23 cellular contexts compared by ENCODE assay signal in the genomic region with DNA sequence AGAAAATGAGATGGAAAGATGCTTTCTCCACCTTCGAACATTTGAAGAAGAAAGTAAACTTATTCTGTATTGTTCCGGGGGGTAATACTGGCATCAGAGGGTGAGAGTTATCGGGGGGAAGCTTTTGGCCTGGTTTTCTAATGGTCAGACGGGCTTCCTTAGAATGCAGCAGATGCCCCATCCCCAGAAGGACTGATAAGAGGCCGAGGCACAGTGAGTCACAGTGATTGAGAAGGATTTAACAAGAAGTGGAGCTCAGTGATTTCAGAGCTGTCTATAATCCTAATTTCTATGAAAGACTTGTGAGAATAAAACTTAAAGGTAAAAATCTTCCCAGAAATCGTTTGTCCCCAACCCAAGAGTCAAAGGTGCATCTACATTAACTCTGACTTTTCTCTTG.
DNase-seq lines count a peak whose midpoint lies in the region; ATAC-seq and TF ChIP-seq lines count a peak whose summit lies in the region.
"Had no signal": no experiment of that assay in that cellular context is flagged by ENCODE, and none has a peak within 500 bp of the region (broad histone marks: within the 10 kb centered on the region; RNA-seq: fewer than 3 reads in every experiment).

No MANE protein-coding gene starts in this region.

- no peak for DNase-seq in CD4-positive, alpha-beta memory T cell
- no peak for DNase-seq in activated B cell treated with CpG ODN at 0.5 μM for 24 hours
- DNase-seq in neural crest cell (ENCODE audit: low read depth, low spot score): no peak
- no peak for DNase-seq in stimulated activated CD4-positive, alpha-beta T cell treated with anti-CD3 and anti-CD28 coated beads, Interleukin-4, amount 100 ng/mL, for 1 hour
- DNase-seq: C1 segment of cervical spinal cord, Calu3, DMS153, DND-41, GM23248, H7, Kasumi-1, NCI-H1105, NCI-H1436 treated with DMSO at 0.1 percent for 48 hours, NCI-H187 treated with DMSO at 0.1 percent for 48 hours, NCI-H2171 treated with DMSO at 0.1 percent for 48 hours, NCI-H345, NCI-H510A treated with DMSO at 0.1 percent for 48 hours, SIG-M5 had no signal

- H3K27me3 Mint-ChIP-seq in CD4-positive, alpha-beta memory T cell: no peaks in the 10 kb centered on the region
- H3K27me3 Mint-ChIP-seq in activated B cell treated with CpG ODN at 0.5 μM for 24 hours (no peaks in the 10 kb centered on the region), neural crest cell (ENCODE audit: low read depth) (peaks cover 43% of the 10 kb centered on the region)

- H3K4me3 Mint-ChIP-seq in CD4-positive, alpha-beta memory T cell: no peak overlapping the region
- H3K4me3 Mint-ChIP-seq in activated B cell treated with CpG ODN at 0.5 μM for 24 hours: no peak overlapping the region
- no peak overlapping the region for H3K4me3 Mint-ChIP-seq in neural crest cell

- H3K27me3 ChIP-seq in CD4-positive, alpha-beta memory T cell (ENCODE audit: insufficient read depth, low read length): no peaks in the 10 kb centered on the region

- H3K9me3 ChIP-seq in CD4-positive, alpha-beta memory T cell (ENCODE audit: control insufficient read depth in 1 of 2, low read length in 2 of 2): no peaks in the 10 kb centered on the region

- CTCF ChIA-PET in CD4-positive, alpha-beta memory T cell (lab: Charles Lee; ENCODE audit: partially characterized antibody): no interaction called here
- CTCF ChIA-PET in activated B cell treated with CpG ODN at 0.5 μM for 24 hours (lab: Charles Lee): no interaction called here

- peak overlapping the region in 4 of 7 donors; percentile 14 to 80 (median 34) for H3K27ac Mint-ChIP-seq in CD4-positive, alpha-beta memory T cell
- peak overlapping the region; percentile 33 for H3K27ac Mint-ChIP-seq in activated B cell treated with CpG ODN at 0.5 μM for 24 hours
- peak overlapping the region; percentile 10 for H3K27ac Mint-ChIP-seq in neural crest cell (ENCODE audit: unreplicated experiment)

- peaks cover 11% of the 10 kb centered on the region for H3K4me1 ChIP-seq in CD4-positive, alpha-beta memory T cell (ENCODE audit: insufficient read depth, low read length)

- H3K36me3 ChIP-seq in CD4-positive, alpha-beta memory T cell (ENCODE audit: insufficient read depth, low read length): peaks cover 77% of the 10 kb centered on the region

- no peak for ATAC-seq in activated B cell treated with CpG ODN at 0.5 μM for 24 hours (ENCODE audit: low read depth)
- ATAC-seq in HG03354 (IDR thresholded peaks at IDR 0.05; ENCODE audit: poor library complexity, severe bottlenecking, unreplicated experiment): no peak
- ATAC-seq in GM18511 (IDR thresholded peaks at IDR 0.05; ENCODE audit: unreplicated experiment): no peak
- ATAC-seq: HepG2 had no signal

- no peaks in the 10 kb centered on the region for H3K9me3 Mint-ChIP-seq in CD4-positive, alpha-beta memory T cell
- H3K9me3 Mint-ChIP-seq in activated B cell treated with CpG ODN at 0.5 μM for 24 hours (no peaks in the 10 kb centered on the region), neural crest cell (no peaks in the 10 kb centered on the region)

- POLR2A ChIA-PET in CD4-positive, alpha-beta memory T cell (lab: Charles Lee; ENCODE audit: partially characterized antibody): no interaction called here
- POLR2A ChIA-PET in activated B cell treated with CpG ODN at 0.5 μM for 24 hours (lab: Charles Lee): no interaction called here

- H3K36me3 Mint-ChIP-seq in CD4-positive, alpha-beta memory T cell: peaks cover 72 to 88% of the 10 kb centered on the region in 2 donors
- H3K36me3 Mint-ChIP-seq in activated B cell treated with CpG ODN at 0.5 μM for 24 hours (ENCODE audit: low read depth) (peaks cover 95% of the 10 kb centered on the region), neural crest cell (ENCODE audit: low read depth) (no peaks in the 10 kb centered on the region)

- peaks cover 8 to 20% (median 14%) of the 10 kb centered on the region in 4 donors for H3K4me1 Mint-ChIP-seq in CD4-positive, alpha-beta memory T cell
- H3K4me1 Mint-ChIP-seq in activated B cell treated with CpG ODN at 0.5 μM for 24 hours (no peaks in the 10 kb centered on the region), neural crest cell (no peaks in the 10 kb centered on the region)

- intact Hi-C loops in CD4-positive, alpha-beta memory T cell (cut with micrococcal nuclease): no loop called here
- intact Hi-C loops in activated B cell treated with CpG ODN at 0.5 μM for 24 hours (cut with micrococcal nuclease): no loop called here

- H3K4me3 ChIP-seq in CD4-positive, alpha-beta memory T cell (ENCODE audit: low read length in 2 of 2): no peak overlapping the region
- H3K4me3 ChIP-seq: GM23248, SK-N-MC had no signal

- TF ChIP-seq CTCF in 22Rv1 (IDR thresholded peaks at IDR 0.05): no peak
- no peak for TF ChIP-seq CTCF in activated B cell treated with CpG ODN at 0.5 μM for 24 hours (IDR thresholded peaks at IDR 0.05)
- no peak for TF ChIP-seq CTCF in neural crest cell (conservative IDR thresholded peaks at IDR 0.05)

- peak overlapping the region; percentile 4; the same call in 1 of the 2 replicates for H3K27ac ChIP-seq in 22Rv1
- no peak overlapping the region for H3K27ac ChIP-seq in CD4-positive, alpha-beta memory T cell (ENCODE audit: low read depth, low read length)
- H3K27ac ChIP-seq: GM23248, SK-N-MC had no signal
